In the genomic region with DNA sequence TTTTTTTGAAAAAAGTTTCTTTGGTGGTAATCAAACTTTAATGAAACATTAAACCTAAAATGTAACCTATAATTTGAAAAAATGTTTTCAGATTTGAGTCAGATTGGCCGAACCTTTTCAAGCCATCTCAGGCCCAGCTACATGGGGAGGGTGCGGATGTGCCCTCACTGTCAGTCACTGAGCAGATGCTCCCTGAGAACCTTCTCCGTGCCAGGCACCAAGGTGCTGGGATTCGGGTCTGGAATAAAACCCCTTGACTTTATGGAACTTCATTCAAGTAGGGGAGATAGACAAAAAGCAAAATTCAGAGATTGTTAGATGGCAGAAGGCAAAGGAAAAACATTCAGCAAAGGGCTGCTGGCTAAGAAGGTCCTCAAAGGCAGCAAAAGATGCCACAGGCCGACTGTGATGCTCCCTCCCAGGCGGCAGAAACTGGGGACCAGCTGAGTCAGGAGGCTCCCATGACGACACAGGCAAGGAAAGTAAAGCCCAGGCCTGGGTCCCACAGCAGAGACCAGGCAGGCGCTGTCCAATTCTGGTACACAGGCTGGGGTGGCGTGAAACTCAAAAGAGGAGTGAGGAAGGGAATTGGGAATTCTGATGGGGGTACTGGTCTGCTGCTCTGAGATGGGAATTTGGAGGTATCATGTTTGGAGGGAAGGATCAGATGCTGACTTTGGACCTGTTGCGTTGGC, we compare ENCODE assay signal across 16 cellular contexts.
DNase-seq lines count a peak whose midpoint lies in the region; ATAC-seq and TF ChIP-seq lines count a peak whose summit lies in the region.
"Had no signal": no experiment of that assay in that cellular context is flagged by ENCODE, and none has a peak within 500 bp of the region (broad histone marks: within the 10 kb centered on the region; RNA-seq: fewer than 3 reads in every experiment).

No MANE protein-coding gene starts in this region.

- H3K4me3 Mint-ChIP-seq in endothelial cell (ENCODE audit: unreplicated experiment) (no peak overlapping the region), neural crest cell (peak overlapping the region; percentile 0)
- no peak overlapping the region for H3K4me3 Mint-ChIP-seq in stimulated activated effector memory CD8-positive, alpha-beta T cell treated with anti-CD3 and anti-CD28 coated beads, Interleukin-12 subunit alpha, Interleukin-12 subunit beta, amount 100 ng/mL, for 72 hours
- H3K4me3 Mint-ChIP-seq in activated CD8-positive, alpha-beta T cell treated with anti-CD3 and anti-CD28 coated beads, Interleukin-2, amount 10 ng/mL, durations not matched to agents 7 days and 5 days: no peak overlapping the region
- H3K4me3 Mint-ChIP-seq: CD8-positive, alpha-beta memory T cell; GM23338 had no signal

- TF ChIP-seq CTCF in endothelial cell (IDR thresholded peaks at IDR 0.05; ENCODE audit: unreplicated experiment) (no peak), neural crest cell (conservative IDR thresholded peaks at IDR 0.05) (no peak)

- peaks cover 34% of the 10 kb centered on the region for H3K36me3 Mint-ChIP-seq in endothelial cell (ENCODE audit: low read depth, unreplicated experiment)
- H3K36me3 Mint-ChIP-seq in neural crest cell (ENCODE audit: low read depth): peaks cover 30% of the 10 kb centered on the region
- H3K36me3 Mint-ChIP-seq in stimulated activated effector memory CD8-positive, alpha-beta T cell treated with anti-CD3 and anti-CD28 coated beads, Interleukin-12 subunit alpha, Interleukin-12 subunit beta, amount 100 ng/mL, for 72 hours: no peaks in the 10 kb centered on the region
- no peaks in the 10 kb centered on the region for H3K36me3 Mint-ChIP-seq in activated CD8-positive, alpha-beta T cell treated with anti-CD3 and anti-CD28 coated beads, Interleukin-2, amount 10 ng/mL, durations not matched to agents 7 days and 5 days (ENCODE audit: low read depth)

- ATAC-seq in stimulated activated effector memory CD8-positive, alpha-beta T cell treated with anti-CD3 and anti-CD28 coated beads, Interleukin-12 subunit alpha, Interleukin-12 subunit beta, amount 100 ng/mL, for 72 hours: no peak
- ATAC-seq in activated CD8-positive, alpha-beta T cell treated with anti-CD3 and anti-CD28 coated beads, Interleukin-2, amount 10 ng/mL, durations not matched to agents 7 days and 5 days: no peak
- ATAC-seq: GM23338 had no signal

- H3K27me3 Mint-ChIP-seq in endothelial cell (ENCODE audit: unreplicated experiment) (peaks cover 1% of the 10 kb centered on the region), neural crest cell (ENCODE audit: low read depth) (no peaks in the 10 kb centered on the region)
- peaks cover 8% of the 10 kb centered on the region for H3K27me3 Mint-ChIP-seq in activated CD8-positive, alpha-beta T cell treated with anti-CD3 and anti-CD28 coated beads, Interleukin-2, amount 10 ng/mL, durations not matched to agents 7 days and 5 days (ENCODE audit: low read depth)
- H3K27me3 Mint-ChIP-seq: CD8-positive, alpha-beta memory T cell had no signal

- POLR2A ChIA-PET in activated CD8-positive, alpha-beta T cell treated with anti-CD3 and anti-CD28 coated beads, Interleukin-2, amount 10 ng/mL, durations not matched to agents 7 days and 5 days (lab: Charles Lee): no interaction called here

- H3K27ac Mint-ChIP-seq in endothelial cell (ENCODE audit: unreplicated experiment): peak overlapping the region; percentile 9
- H3K27ac Mint-ChIP-seq in neural crest cell (ENCODE audit: unreplicated experiment): peak overlapping the region; percentile 59
- peak overlapping the region; percentile 7 for H3K27ac Mint-ChIP-seq in stimulated activated effector memory CD8-positive, alpha-beta T cell treated with anti-CD3 and anti-CD28 coated beads, Interleukin-12 subunit alpha, Interleukin-12 subunit beta, amount 100 ng/mL, for 72 hours
- H3K27ac Mint-ChIP-seq in activated CD8-positive, alpha-beta T cell treated with anti-CD3 and anti-CD28 coated beads, Interleukin-2, amount 10 ng/mL, durations not matched to agents 7 days and 5 days: no peak overlapping the region
- H3K27ac Mint-ChIP-seq: GM23338 had no signal

- peak; percentile 23 for DNase-seq in activated CD8-positive, alpha-beta memory T cell treated with anti-CD3 and anti-CD28 coated beads, Interleukin-2, amount 50 U/mL, for 48 hours
- no peak for DNase-seq in activated CD8-positive, alpha-beta memory T cell treated with anti-CD3 and anti-CD28 coated beads, Interleukin-2, amount 50 U/mL, for 4 hours
- no peak for DNase-seq in endothelial cell (ENCODE audit: low spot score)
- no peak for DNase-seq in neural crest cell (ENCODE audit: low read depth, low spot score)
- no peak for DNase-seq in stimulated activated effector memory CD8-positive, alpha-beta T cell treated with anti-CD3 and anti-CD28 coated beads, Interleukin-12 subunit alpha, Interleukin-12 subunit beta, amount 100 ng/mL, for 72 hours (ENCODE audit: low spot score in 2 of 2)
- DNase-seq in activated CD8-positive, alpha-beta T cell treated with anti-CD3 and anti-CD28 coated beads, Interleukin-2, amount 10 ng/mL, durations not matched to agents 7 days and 5 days: no peak
- DNase-seq in Kasumi-1 (lab: John Stamatoyannopoulos, UW): no peak
- no peak for DNase-seq in NCI-H1105 treated with DMSO at 0.1 percent for 48 hours (lab: John Stamatoyannopoulos, UW)
- DNase-seq: 8988T; AML-193; Caco-2; CD8-positive, alpha-beta memory T cell; DMS53; GF-D8; H7 had no signal

- no peaks in the 10 kb centered on the region for H3K9me3 Mint-ChIP-seq in endothelial cell (ENCODE audit: unreplicated experiment)
- H3K9me3 Mint-ChIP-seq in neural crest cell: no peaks in the 10 kb centered on the region
- no peaks in the 10 kb centered on the region for H3K9me3 Mint-ChIP-seq in stimulated activated effector memory CD8-positive, alpha-beta T cell treated with anti-CD3 and anti-CD28 coated beads, Interleukin-12 subunit alpha, Interleukin-12 subunit beta, amount 100 ng/mL, for 72 hours
- H3K9me3 Mint-ChIP-seq in activated CD8-positive, alpha-beta T cell treated with anti-CD3 and anti-CD28 coated beads, Interleukin-2, amount 10 ng/mL, durations not matched to agents 7 days and 5 days (ENCODE audit: insufficient read depth): no peaks in the 10 kb centered on the region
- H3K9me3 Mint-ChIP-seq: CD8-positive, alpha-beta memory T cell; GM23338 had no signal

- CTCF ChIA-PET in activated CD8-positive, alpha-beta T cell treated with anti-CD3 and anti-CD28 coated beads, Interleukin-2, amount 10 ng/mL, durations not matched to agents 7 days and 5 days (lab: Charles Lee): interaction anchor here (1.5 to 3.9 kb wide), 2 partner anchors 14 to 179 kb away, joined by 4 to 25 read pairs; no protein-coding TSS in a partner anchor

- H3K4me1 Mint-ChIP-seq in endothelial cell (ENCODE audit: unreplicated experiment) (peaks cover 25% of the 10 kb centered on the region), neural crest cell (peaks cover 25% of the 10 kb centered on the region)
- H3K4me1 Mint-ChIP-seq in stimulated activated effector memory CD8-positive, alpha-beta T cell treated with anti-CD3 and anti-CD28 coated beads, Interleukin-12 subunit alpha, Interleukin-12 subunit beta, amount 100 ng/mL, for 72 hours: peaks cover 5% of the 10 kb centered on the region
- peaks cover 7% of the 10 kb centered on the region for H3K4me1 Mint-ChIP-seq in activated CD8-positive, alpha-beta T cell treated with anti-CD3 and anti-CD28 coated beads, Interleukin-2, amount 10 ng/mL, durations not matched to agents 7 days and 5 days (ENCODE audit: low read depth)
